1 cellular context compared by ENCODE assay signal in genomic region chr4:186726440-186727148, GRCh38.
TF ChIP-seq lines count a peak whose summit lies in the region.

No MANE protein-coding gene starts in this region.

TF ChIP-seq in HepG2, 621 proteins besides CTCF, POLR2A, EP300 and RAD21 (continued from another document and continues in another):
- TF ChIP-seq ZFP37 (CRISPR knock-in tag; IDR thresholded peaks at IDR 0.05; ENCODE audit: borderline replicate concordance) (peak; percentile 65; the same call in 1 of the 2 replicates), HMGXB3 (CRISPR knock-in tag; IDR thresholded peaks at IDR 0.05; ENCODE audit: borderline replicate concordance) (peak; percentile 45; the same call in 1 of the 2 replicates), ZMAT3 (CRISPR knock-in tag; conservative IDR thresholded peaks at IDR 0.05) (no peak; the same call in 1 of the 2 replicates), HIC2 (CRISPR knock-in tag; IDR thresholded peaks at IDR 0.05; ENCODE audit: low read depth) (no peak; the same call in 1 of the 2 replicates), ZNF350 (CRISPR knock-in tag; IDR thresholded peaks at IDR 0.05; ENCODE audit: borderline replicate concordance, low read depth) (peak; percentile 46; the same call in 1 of the 2 replicates), KIAA2018 (CRISPR knock-in tag; IDR thresholded peaks at IDR 0.05; ENCODE audit: borderline replicate concordance) (no peak), HINFP (CRISPR knock-in tag; IDR thresholded peaks at IDR 0.05; ENCODE audit: low read depth) (peak; percentile 54; the same call in 1 of the 2 replicates), ZFX (CRISPR knock-in tag; IDR thresholded peaks at IDR 0.05; ENCODE audit: low read depth) (peak; percentile 63), RBAK (CRISPR knock-in tag; IDR thresholded peaks at IDR 0.05) (no peak), CBX2 (IDR thresholded peaks at IDR 0.05; ENCODE audit: low read depth, low read length) (no peak), CBX2 (CRISPR knock-in tag; IDR thresholded peaks at IDR 0.05; ENCODE audit: low read depth) (no peak), SKIL (CRISPR knock-in tag; IDR thresholded peaks at IDR 0.05; ENCODE audit: borderline replicate concordance) (peak; percentile 66; the same call in 1 of the 2 replicates), CERS6 (CRISPR knock-in tag; IDR thresholded peaks at IDR 0.05) (no peak), ZFP41 (CRISPR knock-in tag; IDR thresholded peaks at IDR 0.05; ENCODE audit: borderline replicate concordance) (no peak; the same call in 1 of the 2 replicates), PBX3 (CRISPR knock-in tag; IDR thresholded peaks at IDR 0.05; ENCODE audit: borderline replicate concordance) (no peak), HOXA9 (CRISPR knock-in tag; IDR thresholded peaks at IDR 0.05; ENCODE audit: borderline replicate concordance) (no peak), RERE (CRISPR knock-in tag; IDR thresholded peaks at IDR 0.05; ENCODE audit: low read depth) (peak; percentile 73; the same call in 1 of the 2 replicates), E2F5 (CRISPR knock-in tag; conservative IDR thresholded peaks at IDR 0.05) (peak; percentile 64; the same call in 1 of the 2 replicates), MZF1 (CRISPR knock-in tag; IDR thresholded peaks at IDR 0.05; ENCODE audit: borderline replicate concordance) (no peak), POLR2AphosphoS2 (IDR thresholded peaks at IDR 0.05; ENCODE audit: low read depth, low read length) (no peak)
